16 cellular contexts compared by ENCODE assay signal in the genomic region with DNA sequence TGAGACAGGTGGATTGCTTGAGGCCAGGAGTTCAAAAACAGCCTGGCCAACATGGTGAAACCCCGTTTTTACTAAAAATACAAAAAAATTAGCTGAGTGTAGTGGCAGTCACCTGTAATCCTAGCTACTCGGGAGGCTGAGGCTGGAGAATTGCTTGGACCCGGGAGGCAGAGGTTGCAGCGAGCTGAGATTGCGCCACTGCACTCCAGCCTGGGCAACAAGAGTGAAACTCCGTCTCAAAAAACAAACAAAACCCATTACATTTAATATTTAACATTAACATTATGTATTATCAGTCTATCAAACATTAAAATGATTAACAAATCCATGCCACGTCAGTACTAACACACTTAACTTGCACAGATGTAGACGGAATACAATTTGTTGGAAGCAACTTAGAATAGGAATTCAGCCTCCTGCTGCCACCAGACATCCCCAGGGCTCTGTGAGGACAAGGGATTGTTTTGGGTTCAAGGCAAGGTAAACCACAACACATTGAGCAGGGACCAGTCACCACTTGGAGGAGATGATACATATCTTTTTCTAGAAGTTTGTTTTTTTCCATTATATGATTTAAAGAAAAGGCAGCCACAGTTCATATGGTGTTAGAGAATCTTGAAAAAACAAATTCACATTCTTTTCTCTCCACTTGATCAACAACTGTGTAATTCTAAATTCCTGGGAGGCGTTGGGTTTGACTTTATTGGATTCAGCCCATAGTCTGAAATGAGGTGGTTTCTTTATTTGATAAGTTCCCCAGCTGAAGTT.
DNase-seq lines count a peak whose midpoint lies in the region; ATAC-seq and TF ChIP-seq lines count a peak whose summit lies in the region.
"Had no signal": no experiment of that assay in that cellular context is flagged by ENCODE, and none has a peak within 500 bp of the region (broad histone marks: within the 10 kb centered on the region; RNA-seq: fewer than 3 reads in every experiment).

No MANE protein-coding gene starts in this region.

- no peak overlapping the region for H3K4me2 ChIP-seq in mammary epithelial cell (ENCODE audit: insufficient read depth, low read depth, low read length)

- POLR2A ChIA-PET in MCF 10A (lab: Yijun Ruan, JAX): interaction anchor here (1.0 kb wide), 1 partner anchor 11 kb away, joined by 3 read pairs; no protein-coding TSS in a partner anchor

- H3K36me3 ChIP-seq in mammary epithelial cell (ENCODE audit: insufficient read depth, low read length): no peaks in the 10 kb centered on the region
- H3K36me3 ChIP-seq in kidney epithelial cell (ENCODE audit: control insufficient read depth, insufficient read depth, low read length): no peaks in the 10 kb centered on the region
- H3K36me3 ChIP-seq: tibial nerve had no signal

- H3K79me2 ChIP-seq in mammary epithelial cell (ENCODE audit: insufficient read depth, low read length): no peaks in the 10 kb centered on the region

- DNase-seq in mammary epithelial cell (peak; percentile 34), MCF 10A (ENCODE audit: unreplicated experiment) (no peak), astrocyte of the cerebellum (ENCODE audit: low read depth) (peak; percentile 95), kidney epithelial cell (ENCODE audit: low read depth) (peak; percentile 32), D341Med (ENCODE audit: low spot score) (no peak), NCI-H446 treated with DMSO at 0.1 percent for 48 hours (lab: John Stamatoyannopoulos, UW) (no peak), NCI-H1436 (lab: John Stamatoyannopoulos, UW) (no peak)
- DNase-seq: 8988T; activated naive CD4-positive, alpha-beta T cell treated with anti-CD3 and anti-CD28 coated beads, Interleukin-2, amount 10 ng/mL, durations not matched to agents 7 days and 5 days; DMS79 treated with DMSO at 0.1 percent for 48 hours; left cardiac atrium; NCI-H1436 treated with DMSO at 0.1 percent for 48 hours; NCI-H524 treated with DMSO at 0.1 percent for 48 hours had no signal

- no peak overlapping the region for H3K27ac ChIP-seq in mammary epithelial cell (ENCODE audit: insufficient read depth, low read depth, low read length)
- H3K27ac ChIP-seq: tibial nerve had no signal

- H3K4me1 ChIP-seq in mammary epithelial cell (ENCODE audit: insufficient read depth, low read length): peaks cover 1% of the 10 kb centered on the region

- in situ Hi-C loops in mammary epithelial cell (cut with MboI; ENCODE audit: low sequenced_read_pairs in 2 of 2): no loop called here
- in situ Hi-C loops in astrocyte of the cerebellum (cut with HindIII; ENCODE audit: low sequenced_read_pairs): no loop called here

- H3K27me3 Mint-ChIP-seq in MCF 10A (ENCODE audit: insufficient read depth, unreplicated experiment): no peaks in the 10 kb centered on the region
- H3K27me3 Mint-ChIP-seq: activated naive CD4-positive, alpha-beta T cell treated with anti-CD3 and anti-CD28 coated beads, Interleukin-2, amount 10 ng/mL, durations not matched to agents 7 days and 5 days had no signal

- H2AFZ ChIP-seq in mammary epithelial cell (ENCODE audit: low read depth, low read length): no peak overlapping the region

- intact Hi-C loops in mammary epithelial cell (cut with micrococcal nuclease) (no loop called here), MCF 10A (cut with micrococcal nuclease) (no loop called here)

- no peak overlapping the region for H3K4me3 ChIP-seq in mammary epithelial cell (replicated peaks in 1 of 3; ENCODE audit: insufficient read depth in 1 of 3, low read depth in 2 of 3, low read length in 3 of 3)
- H3K4me3 ChIP-seq in astrocyte of the cerebellum (ENCODE audit: low read depth, low read length): no peak overlapping the region
- no peak overlapping the region for H3K4me3 ChIP-seq in kidney epithelial cell (ENCODE audit: low read depth, low read length)
- H3K4me3 ChIP-seq: tibial nerve had no signal

- H4K20me1 ChIP-seq in mammary epithelial cell (ENCODE audit: insufficient read depth, low read length): no peaks in the 10 kb centered on the region

- dilution Hi-C loops in mammary epithelial cell (cut with HindIII; ENCODE audit: low sequenced_read_pairs): no loop called here

- TF ChIP-seq CTCF in mammary epithelial cell (conservative IDR thresholded peaks at IDR 0.05 in 1 of 2, IDR thresholded peaks at IDR 0.05 in 1 of 2; ENCODE audit: extremely low read depth in 1 of 2, insufficient read depth in 1 of 2, low read depth in 1 of 2, low read length in 2 of 2) (no peak), MCF 10A (IDR thresholded peaks at IDR 0.05; ENCODE audit: unreplicated experiment) (no peak), astrocyte of the cerebellum (IDR thresholded peaks at IDR 0.05; ENCODE audit: low read depth, low read length, missing control alignments) (no peak), kidney epithelial cell (IDR thresholded peaks at IDR 0.05; ENCODE audit: insufficient read depth, low read length, poor library complexity, severe bottlenecking) (no peak)

- H3K27me3 ChIP-seq in mammary epithelial cell (ENCODE audit: insufficient read depth, low read length) (no peaks in the 10 kb centered on the region), kidney epithelial cell (ENCODE audit: control insufficient read depth, insufficient read depth, low read length) (no peaks in the 10 kb centered on the region)
- H3K27me3 ChIP-seq: tibial nerve had no signal

- ATAC-seq in GM21619 (IDR thresholded peaks at IDR 0.05; ENCODE audit: unreplicated experiment): no peak
- ATAC-seq: left cardiac atrium had no signal

- no peak overlapping the region for H3K4me3 Mint-ChIP-seq in MCF 10A (ENCODE audit: unreplicated experiment)
- H3K4me3 Mint-ChIP-seq: activated naive CD4-positive, alpha-beta T cell treated with anti-CD3 and anti-CD28 coated beads, Interleukin-2, amount 10 ng/mL, durations not matched to agents 7 days and 5 days; neural crest cell had no signal

- peaks cover under 1% of the 10 kb centered on the region for H3K4me1 Mint-ChIP-seq in MCF 10A (ENCODE audit: insufficient read depth, unreplicated experiment)
- H3K4me1 Mint-ChIP-seq: activated naive CD4-positive, alpha-beta T cell treated with anti-CD3 and anti-CD28 coated beads, Interleukin-2, amount 10 ng/mL, durations not matched to agents 7 days and 5 days had no signal

- 89% methylated on average over 8 of the region's 9 CpGs for WGBS in mammary epithelial cell (ENCODE audit: low coverage, missing lambda C conversion rate)

- no peak overlapping the region for H3K9ac ChIP-seq in mammary epithelial cell (ENCODE audit: insufficient read depth, low read length)

- no TSS peak for BruUV-seq in mammary epithelial cell (replicated peaks; lab: Mats Ljungman, UMichigan)
- BruUV-seq in MCF 10A (replicated peaks; lab: Mats Ljungman, UMichigan): no TSS peak

- no peaks in the 10 kb centered on the region for H3K36me3 Mint-ChIP-seq in MCF 10A (ENCODE audit: insufficient read depth, unreplicated experiment)
- H3K36me3 Mint-ChIP-seq: activated naive CD4-positive, alpha-beta T cell treated with anti-CD3 and anti-CD28 coated beads, Interleukin-2, amount 10 ng/mL, durations not matched to agents 7 days and 5 days had no signal

- CTCF ChIA-PET in mammary epithelial cell (lab: Charles Lee; ENCODE audit: low non-redundant PET) (no interaction called here), MCF 10A (lab: Yijun Ruan, JAX) (interaction anchor here (0.6 to 4.5 kb wide), 4 partner anchors 19 to 422 kb away, joined by 3 to 22 read pairs (median 3); no protein-coding TSS in a partner anchor)

- no peaks in the 10 kb centered on the region for H3K9me3 Mint-ChIP-seq in MCF 10A (ENCODE audit: unreplicated experiment)
- H3K9me3 Mint-ChIP-seq: activated naive CD4-positive, alpha-beta T cell treated with anti-CD3 and anti-CD28 coated beads, Interleukin-2, amount 10 ng/mL, durations not matched to agents 7 days and 5 days; neural crest cell had no signal

- no peak overlapping the region for H3K27ac Mint-ChIP-seq in MCF 10A (ENCODE audit: low read depth, unreplicated experiment)
- H3K27ac Mint-ChIP-seq: activated naive CD4-positive, alpha-beta T cell treated with anti-CD3 and anti-CD28 coated beads, Interleukin-2, amount 10 ng/mL, durations not matched to agents 7 days and 5 days had no signal

- H3K9me3 ChIP-seq in mammary epithelial cell (replicated peaks; ENCODE audit: insufficient read depth, low read length): no peaks in the 10 kb centered on the region
- H3K9me3 ChIP-seq: tibial nerve had no signal

Comparison
In these comparisons a context has a peak if more than half of its experiments do, and no peak if none do; other contexts are left out.
1. DNase-seq: peak in mammary epithelial cell (single experiment), astrocyte of the cerebellum (single experiment) and kidney epithelial cell (single experiment); none in MCF 10A (single experiment), D341Med (single experiment), NCI-H446 treated with DMSO at 0.1 percent for 48 hours (single experiment) and NCI-H1436 (single experiment).